In the genomic region with DNA sequence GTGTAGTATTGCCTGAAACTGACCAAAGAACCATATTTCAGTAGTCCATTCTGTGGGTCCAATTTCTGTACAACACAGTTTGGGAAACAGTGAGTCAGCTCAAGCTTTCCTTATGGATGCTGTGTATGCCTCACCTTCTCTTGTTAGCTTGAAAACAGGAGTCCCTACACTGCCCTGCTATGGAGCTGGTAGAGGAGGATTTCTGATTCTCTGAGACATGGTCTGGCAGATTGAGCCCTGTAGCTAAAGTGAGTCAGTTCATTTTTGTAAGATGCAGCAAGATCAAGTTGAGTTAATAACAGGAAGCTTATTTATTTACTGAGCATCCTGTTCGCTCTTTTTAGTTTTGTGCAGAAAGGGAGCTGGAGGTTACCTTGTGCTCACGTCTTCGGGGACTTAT, we compare ENCODE assay signal across 25 cellular contexts.
"Had no signal": no experiment of that assay in that cellular context is flagged by ENCODE, and none has a peak within 500 bp of the region (broad histone marks: within the 10 kb centered on the region; RNA-seq: fewer than 3 reads in every experiment).

No MANE protein-coding gene starts in this region.

- H3K4me1 ChIP-seq: adrenal gland had no signal

- H3K9me3 ChIP-seq: adrenal gland had no signal

- H3K4me2 ChIP-seq: KMS-11 had no signal

- ATAC-seq: activated T-cell treated with anti-CD3 and anti-CD28 coated beads, Interleukin-2, amount 50 U/mL, for 4 hours; Panc1; Right ventricle myocardium inferior; T-cell had no signal

- H3K36me3 ChIP-seq: adrenal gland had no signal

- H3K27ac ChIP-seq: adrenal gland, KMS-11, SK-N-MC, VCaP had no signal

- H3K9ac ChIP-seq: KMS-11 had no signal

- H3K4me3 ChIP-seq: adrenal gland, SK-N-MC had no signal

- H3K27me3 ChIP-seq: adrenal gland had no signal

- DNase-seq: activated CD4-positive, alpha-beta memory T cell treated with anti-CD3 and anti-CD28 coated beads for 36 hours; activated CD4-positive, alpha-beta T cell treated with anti-CD3 and anti-CD28 coated beads, Interleukin-2, amount 10 ng/mL, durations not matched to agents 7 days and 5 days; activated CD4-positive, CD25-positive, alpha-beta regulatory T cell; activated CD8-positive, alpha-beta memory T cell treated with anti-CD3 and anti-CD28 coated beads for 24 hours; activated gamma-delta T cell; activated naive CD4-positive, alpha-beta T cell treated with anti-CD3 and anti-CD28 coated beads, Interleukin-2, amount 10 ng/mL, durations not matched to agents 7 days and 5 days; activated naive CD8-positive, alpha-beta T cell treated with anti-CD3 and anti-CD28 coated beads for 36 hours; activated T-cell treated with anti-CD3 and anti-CD28 coated beads, Interleukin-2, amount 50 U/mL, for 4 hours; adrenal gland; aorta; NCI-H1105 treated with DMSO at 0.1 percent for 48 hours; NCI-H1436 treated with DMSO at 0.1 percent for 48 hours; NCI-H187 treated with DMSO at 0.1 percent for 48 hours; NCI-H2081 treated with DMSO at 0.1 percent for 48 hours; NCI-H2171; NCI-H2227 treated with DMSO at 0.1 percent for 48 hours; NCI-H526; NCI-H774; RPMI8226; T-cell had no signal
